Comparison of ENCODE assay signal across 21 cellular contexts in the genomic region with DNA sequence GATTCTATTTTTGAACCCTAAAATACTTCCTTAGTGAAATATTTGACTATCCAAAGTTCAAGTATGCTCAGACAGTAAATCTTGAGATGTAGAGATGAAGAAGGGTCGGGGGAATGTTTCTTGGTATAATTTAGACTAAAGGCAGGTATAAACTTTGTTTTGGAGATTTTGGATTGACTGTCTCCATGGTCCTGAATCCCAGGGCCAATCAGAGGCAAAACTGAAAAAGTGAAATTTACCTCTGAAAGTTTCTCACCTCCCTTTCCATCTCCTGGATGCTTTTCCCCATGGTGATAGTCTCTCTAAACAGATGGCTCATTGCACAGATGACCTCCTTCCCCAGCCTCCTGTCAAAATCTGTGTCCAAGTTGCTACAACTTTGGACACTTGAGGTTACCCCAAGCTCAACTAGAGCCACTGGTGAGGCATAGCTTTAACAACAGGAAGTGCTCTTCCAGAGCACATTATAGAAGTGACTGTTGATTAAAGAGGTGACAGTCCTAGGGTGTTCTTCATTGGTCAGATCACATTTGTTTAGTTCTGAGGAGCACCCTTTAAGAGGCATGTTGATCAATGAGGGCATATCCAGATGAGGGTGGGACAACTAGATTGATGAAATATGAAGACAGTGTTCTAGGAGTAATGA.
"Had no signal": no experiment of that assay in that cellular context is flagged by ENCODE, and none has a peak within 500 bp of the region (broad histone marks: within the 10 kb centered on the region; RNA-seq: fewer than 3 reads in every experiment).

No MANE protein-coding gene starts in this region.

- H3K36me3 Mint-ChIP-seq: natural killer cell had no signal

- H3K4me3 Mint-ChIP-seq: endodermal cell, natural killer cell had no signal

- H3K4me1 Mint-ChIP-seq: endodermal cell had no signal

- H3K4me3 ChIP-seq: esophagus squamous epithelium, gastroesophageal sphincter, prostate gland, upper lobe of right lung had no signal

- H3K27ac Mint-ChIP-seq: activated naive CD4-positive, alpha-beta T cell treated with anti-CD3 and anti-CD28 coated beads, Interleukin-2, amount 50 U/mL, for 72 hours; endodermal cell; natural killer cell had no signal

- H3K36me3 ChIP-seq: esophagus squamous epithelium, gastroesophageal sphincter, prostate gland, upper lobe of right lung had no signal

- H3K27ac ChIP-seq: esophagus squamous epithelium, gastroesophageal sphincter, prostate gland, upper lobe of right lung, VCaP had no signal

- H3K9me3 Mint-ChIP-seq: endodermal cell, natural killer cell had no signal

- H3K4me1 ChIP-seq: gastroesophageal sphincter, prostate gland, upper lobe of right lung had no signal

- DNase-seq: activated gamma-delta T cell treated with Interleukin-2 at 50 U/mL for 16 hours; activated T-cell treated with anti-CD3 and anti-CD28 coated beads, Interleukin-2, amount 50 U/mL, for 1 hour; amygdala; cerebellar nuclear complex; cortex of kidney; endodermal cell; esophagus squamous epithelium; head of caudate nucleus; hypothalamus; midbrain; natural killer cell; stimulated activated CD4-positive, alpha-beta T cell treated with anti-CD3 and anti-CD28 coated beads, Interleukin-2, amount 100 ng/mL, for 48 hours; stimulated activated CD8-positive, alpha-beta memory T cell treated with anti-CD3 and anti-CD28 coated beads, Interleukin-4, amount 100 ng/mL, for 48 hours; stimulated activated naive CD4-positive, alpha-beta T cell; upper lobe of right lung had no signal

- H3K9me3 ChIP-seq: esophagus squamous epithelium, gastroesophageal sphincter, prostate gland, upper lobe of right lung had no signal

- ATAC-seq: activated CD4-positive, CD25-positive, alpha-beta regulatory T cell treated with anti-CD3 and anti-CD28 coated beads, Interleukin-2, amount 50 U/mL, for 24 hours; activated naive CD4-positive, alpha-beta T cell treated with anti-CD3 and anti-CD28 coated beads, Interleukin-2, amount 50 U/mL, for 72 hours; gastroesophageal sphincter; natural killer cell; SK-N-SH treated with all-trans-retinoic acid at 6 μM for 48 hours; upper lobe of right lung had no signal

- H3K27me3 ChIP-seq: esophagus squamous epithelium, gastroesophageal sphincter, upper lobe of right lung had no signal
